Comparison of ENCODE assay signal across 9 cellular contexts in the genomic region with DNA sequence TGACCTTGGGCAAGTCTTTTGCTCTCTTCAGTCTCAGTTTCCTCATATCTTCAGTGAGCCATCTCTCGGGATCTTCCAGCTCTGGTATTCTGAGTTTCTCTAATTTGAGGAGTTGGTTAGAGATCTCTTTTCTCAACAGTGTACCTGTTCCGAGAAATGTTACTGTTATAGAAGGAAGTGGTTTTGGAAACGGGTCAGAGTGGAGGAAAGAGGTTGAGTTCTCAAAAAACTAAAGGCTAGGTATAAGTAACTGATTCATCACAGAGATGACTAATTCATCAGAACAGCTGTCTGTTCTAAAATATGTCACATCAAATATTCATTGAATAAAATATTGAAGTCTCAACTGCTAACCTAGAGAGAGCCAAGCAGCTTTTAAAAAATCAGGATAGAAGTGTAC.
DNase-seq lines count a peak whose midpoint lies in the region; ATAC-seq and FAIRE-seq lines count a peak whose summit lies in the region.
"Had no signal": no experiment of that assay in that cellular context is flagged by ENCODE, and none has a peak within 500 bp of the region (broad histone marks: within the 10 kb centered on the region; RNA-seq: fewer than 3 reads in every experiment).

No MANE protein-coding gene starts in this region.

- ATAC-seq in GM21423 (IDR thresholded peaks at IDR 0.05; ENCODE audit: unreplicated experiment) = peak; percentile 82
- no peak for ATAC-seq in GM21526 (IDR thresholded peaks at IDR 0.05; ENCODE audit: low FRiP score, unreplicated experiment)
- ATAC-seq in left lobe of liver = no peak

- DNase-seq in GM18507 (ENCODE audit: extremely low spot score, insufficient read length, low read depth) = no peak
- DNase-seq in LHCN-M2 (ENCODE audit: low read depth) = peak; percentile 76
- DNase-seq in epithelial cell of prostate (ENCODE audit: low read depth, low spot score) = no peak
- no peak for DNase-seq in SKM-1 treated with dmso at 0.1 percent for 144 hours (lab: John Stamatoyannopoulos, UW; ENCODE audit: unreplicated experiment)
- no peak for DNase-seq in NAMALWA (ENCODE audit: low spot score)
- no peak for DNase-seq in left lobe of liver (ENCODE audit: low spot score)
- DNase-seq: upper lobe of left lung had no signal

- H3K27ac ChIP-seq in epithelial cell of prostate = peak overlapping the region; percentile 34

- peak; percentile 33 for FAIRE-seq in GM18507 (lab: Jason Lieb, UNC)
